In the genomic region with DNA sequence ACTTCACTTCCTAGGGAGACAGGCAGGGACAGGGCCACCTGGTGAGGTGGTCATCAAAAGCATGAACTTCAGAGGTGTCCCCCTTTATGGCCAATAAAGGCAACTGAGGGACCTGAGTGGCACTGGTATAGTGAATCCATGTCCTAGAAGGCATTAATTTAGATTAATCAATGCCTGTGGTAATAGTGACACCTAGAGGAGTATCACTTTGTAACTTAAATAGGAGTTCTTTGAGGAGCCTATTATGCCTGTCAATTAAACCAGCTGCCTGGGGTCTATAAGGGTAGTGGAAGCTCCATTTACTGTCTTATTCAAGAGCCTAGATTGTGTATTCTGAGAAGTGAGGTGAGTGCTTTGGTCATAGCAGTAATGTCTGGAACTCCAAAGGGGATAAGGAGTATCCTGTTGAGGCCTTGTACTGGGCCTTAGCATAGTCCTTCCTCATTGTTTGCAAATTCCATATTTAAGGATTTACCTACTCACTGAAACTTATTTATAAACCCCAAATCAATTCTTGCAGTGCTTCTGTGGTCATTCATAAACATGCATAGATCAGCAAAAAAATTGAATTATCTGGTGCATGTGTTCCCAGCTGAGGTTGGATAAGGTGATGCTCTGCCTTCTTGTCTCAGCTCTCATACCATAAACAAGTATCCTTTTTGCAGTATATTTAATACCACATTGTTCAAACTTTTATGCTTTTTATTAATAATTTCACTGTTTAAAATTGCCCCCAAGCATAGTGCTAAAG, we compare ENCODE assay signal across 11 cellular contexts.
DNase-seq lines count a peak whose midpoint lies in the region; ATAC-seq and TF ChIP-seq lines count a peak whose summit lies in the region.
"Had no signal": no experiment of that assay in that cellular context is flagged by ENCODE, and none has a peak within 500 bp of the region (broad histone marks: within the 10 kb centered on the region; RNA-seq: fewer than 3 reads in every experiment).

No MANE protein-coding gene starts in this region.

- H3K9ac ChIP-seq in Loucy (ENCODE audit: low read depth, low read length, poor library complexity, severe bottlenecking): no peak overlapping the region

- H3K4me3 ChIP-seq in Loucy (ENCODE audit: low read length, poor library complexity, severe bottlenecking): no peak overlapping the region
- H3K4me3 ChIP-seq in lower lobe of right lung: no peak overlapping the region

- H3K4me2 ChIP-seq in Loucy (ENCODE audit: low read depth, low read length, poor library complexity, severe bottlenecking): no peak overlapping the region

- H3K4me1 ChIP-seq in Loucy (ENCODE audit: insufficient read depth, low read length, poor library complexity, severe bottlenecking) (no peaks in the 10 kb centered on the region), lower lobe of right lung (no peaks in the 10 kb centered on the region)
- H3K4me1 ChIP-seq: Caco-2 had no signal

- H4K20me1 ChIP-seq in Loucy (ENCODE audit: insufficient read depth, low read length, poor library complexity, severe bottlenecking): no peaks in the 10 kb centered on the region

- H3K9me3 ChIP-seq in Loucy (ENCODE audit: insufficient read depth, low read depth, low read length) (no peaks in the 10 kb centered on the region), lower lobe of right lung (no peaks in the 10 kb centered on the region)
- H3K9me3 ChIP-seq: Caco-2 had no signal

- DNase-seq in GM13977 (ENCODE audit: low spot score) (no peak), T47D (ENCODE audit: low read depth in 1 of 2, low spot score in 1 of 2) (peak; percentile 1 to 38), midbrain (lab: John Stamatoyannopoulos, UW) (peak; percentile 20), UCSD-AML1 (lab: John Stamatoyannopoulos, UW; ENCODE audit: unreplicated experiment) (no peak), anterior cingulate cortex (lab: John Stamatoyannopoulos, UW) (no peak), lower lobe of right lung (no peak)
- DNase-seq: activated gamma-delta T cell treated with Interleukin-2 at 50 U/mL for 16 hours; Caco-2; stimulated activated naive CD8-positive, alpha-beta T cell treated with anti-CD3 and anti-CD28 coated beads, Interleukin-15, amount 100 ng/mL, for 72 hours had no signal

- no peaks in the 10 kb centered on the region for H3F3A ChIP-seq in Loucy (ENCODE audit: low read depth)

- H3K9me2 ChIP-seq in Loucy (replicated peaks; ENCODE audit: low read depth, low read length): no peaks in the 10 kb centered on the region

- intact Hi-C loops in lower lobe of right lung (cut with DNase I): no loop called here

- H3K36me3 ChIP-seq in Loucy (ENCODE audit: insufficient read depth, low read length): no peaks in the 10 kb centered on the region
- no peaks in the 10 kb centered on the region for H3K36me3 ChIP-seq in lower lobe of right lung

- H3K79me2 ChIP-seq in Loucy (ENCODE audit: insufficient read depth, low read length): no peaks in the 10 kb centered on the region

- no peak overlapping the region for H3K27ac ChIP-seq in lower lobe of right lung

- peak; percentile 14 for TF ChIP-seq CTCF in GM13977 (IDR thresholded peaks at IDR 0.05; ENCODE audit: extremely low read depth, insufficient read depth, missing control alignments)
- peak; percentile 43 for TF ChIP-seq CTCF in Loucy (conservative IDR thresholded peaks at IDR 0.05; ENCODE audit: low read length)
- no peak for TF ChIP-seq CTCF in lower lobe of right lung (IDR thresholded peaks at IDR 0.05)

- ATAC-seq in HG03196 (IDR thresholded peaks at IDR 0.05; ENCODE audit: unreplicated experiment) (no peak), lower lobe of right lung (no peak)
- ATAC-seq: stimulated activated naive CD8-positive, alpha-beta T cell treated with anti-CD3 and anti-CD28 coated beads, Interleukin-15, amount 100 ng/mL, for 72 hours had no signal

- H2AFZ ChIP-seq in Loucy (ENCODE audit: low read length): no peak overlapping the region

- no peaks in the 10 kb centered on the region for H3K27me3 ChIP-seq in Loucy (ENCODE audit: insufficient read depth, low read length, poor library complexity, severe bottlenecking)
- no peaks in the 10 kb centered on the region for H3K27me3 ChIP-seq in lower lobe of right lung (ENCODE audit: low read depth)

- in situ Hi-C loops in GM13977 (cut with MboI; ENCODE audit: low pct_unique_long_range_greater_than_20kb, low sequenced_read_pairs, unreplicated experiment): no loop called here
- in situ Hi-C loops in T47D (cut with HindIII; ENCODE audit: low pct_unique_long_range_greater_than_20kb, low sequenced_read_pairs): no loop called here

Comparison
In these comparisons a context has a peak if more than half of its experiments do, and no peak if none do; other contexts are left out.
1. DNase-seq: peak in T47D (2 of 2) and midbrain (single experiment); none in GM13977 (single experiment), UCSD-AML1 (single experiment), anterior cingulate cortex (0 of 58) and lower lobe of right lung (single experiment).